10 cellular contexts compared by ENCODE assay signal in genomic region chr12:126936181-126936851, GRCh38.
DNase-seq lines count a peak whose midpoint lies in the region; ATAC-seq and TF ChIP-seq lines count a peak whose summit lies in the region.
"Had no signal": no experiment of that assay in that cellular context is flagged by ENCODE, and none has a peak within 500 bp of the region (broad histone marks: within the 10 kb centered on the region; RNA-seq: fewer than 3 reads in every experiment).

No MANE protein-coding gene starts in this region.

- no peak overlapping the region for H2AFZ ChIP-seq in Karpas-422 (ENCODE audit: low read length)

- no peaks in the 10 kb centered on the region for H3K9me2 ChIP-seq in Karpas-422 (replicated peaks; ENCODE audit: insufficient read depth, low read length)

- H3K9ac ChIP-seq in Karpas-422 (ENCODE audit: low read length): no peak overlapping the region

- H3K4me3 Mint-ChIP-seq in activated CD4-positive, alpha-beta T cell treated with anti-CD3 and anti-CD28 coated beads, Interleukin-2, amount 10 ng/mL, durations not matched to agents 7 days and 5 days: no peak overlapping the region

- H3K27me3 ChIP-seq in esophagus muscularis mucosa (no peaks in the 10 kb centered on the region), gastrocnemius medialis (no peaks in the 10 kb centered on the region), Karpas-422 (ENCODE audit: low read length) (no peaks in the 10 kb centered on the region)

- H3K36me3 Mint-ChIP-seq in activated CD4-positive, alpha-beta T cell treated with anti-CD3 and anti-CD28 coated beads, Interleukin-2, amount 10 ng/mL, durations not matched to agents 7 days and 5 days (ENCODE audit: low read depth): no peaks in the 10 kb centered on the region

- no peaks in the 10 kb centered on the region for H4K20me1 ChIP-seq in Karpas-422 (ENCODE audit: insufficient read depth, low read depth, low read length)

- intact Hi-C loops in esophagus muscularis mucosa (cut with DNase I) (no loop called here), gastrocnemius medialis (cut with DNase I; ENCODE audit: low total_unique reads) (no loop called here)

- POLR2A ChIA-PET in activated CD4-positive, alpha-beta T cell treated with anti-CD3 and anti-CD28 coated beads, Interleukin-2, amount 10 ng/mL, durations not matched to agents 7 days and 5 days (lab: Charles Lee): no interaction called here

- H3K4me3 ChIP-seq in NB4 (ENCODE audit: low read depth, low read length) (no peak overlapping the region), esophagus muscularis mucosa (no peak overlapping the region), gastrocnemius medialis (peak overlapping the region in 2 of 4 donors; percentile 6 to 24), Karpas-422 (ENCODE audit: low read length) (no peak overlapping the region)
- H3K4me3 ChIP-seq: mucosa of descending colon had no signal

- CTCF ChIA-PET in activated CD4-positive, alpha-beta T cell treated with anti-CD3 and anti-CD28 coated beads, Interleukin-2, amount 10 ng/mL, durations not matched to agents 7 days and 5 days (lab: Charles Lee): no interaction called here

- no peaks in the 10 kb centered on the region for H3K4me1 Mint-ChIP-seq in activated CD4-positive, alpha-beta T cell treated with anti-CD3 and anti-CD28 coated beads, Interleukin-2, amount 10 ng/mL, durations not matched to agents 7 days and 5 days

- no peak for TF ChIP-seq EP300 in esophagus muscularis mucosa (IDR thresholded peaks at IDR 0.05)

- H3K27ac ChIP-seq in esophagus muscularis mucosa (replicated peaks in 1 of 4): peak overlapping the region in 2 of 4 donors; percentile 40 to 53
- no peak overlapping the region for H3K27ac ChIP-seq in gastrocnemius medialis
- no peak overlapping the region for H3K27ac ChIP-seq in Karpas-422 (ENCODE audit: low read length)

- H3K36me3 ChIP-seq in esophagus muscularis mucosa (no peaks in the 10 kb centered on the region), gastrocnemius medialis (no peaks in the 10 kb centered on the region), Karpas-422 (ENCODE audit: insufficient read depth, low read length) (no peaks in the 10 kb centered on the region)

- H3K9me3 ChIP-seq in esophagus muscularis mucosa (no peaks in the 10 kb centered on the region), gastrocnemius medialis (no peaks in the 10 kb centered on the region), Karpas-422 (ENCODE audit: low read length) (no peaks in the 10 kb centered on the region)
- H3K9me3 ChIP-seq: mucosa of descending colon had no signal

- H3K4me1 ChIP-seq in esophagus muscularis mucosa: peaks cover 0 to 16% (median 10%) of the 10 kb centered on the region in 4 donors
- no peaks in the 10 kb centered on the region for H3K4me1 ChIP-seq in gastrocnemius medialis
- no peaks in the 10 kb centered on the region for H3K4me1 ChIP-seq in Karpas-422 (ENCODE audit: low read length)

- 49% methylated on average over 11 of the region's 11 CpGs for WGBS in esophagus muscularis mucosa

- TF ChIP-seq POLR2A in NB4 (IDR thresholded peaks at IDR 0.05; ENCODE audit: extremely low read depth, insufficient read length) (no peak), esophagus muscularis mucosa (IDR thresholded peaks at IDR 0.05; ENCODE audit: low read depth) (no peak), gastrocnemius medialis (IDR thresholded peaks at IDR 0.05) (no peak)

- in situ Hi-C loops in gastrocnemius medialis (cut with MboI; ENCODE audit: low sequenced_read_pairs in 4 of 4) (no loop called here), GM13977 (cut with MboI; ENCODE audit: low pct_unique_long_range_greater_than_20kb, low sequenced_read_pairs, unreplicated experiment) (no loop called here)

- no peak for TF ChIP-seq CTCF in NB4 (IDR thresholded peaks at IDR 0.05; ENCODE audit: low read depth, low read length)
- TF ChIP-seq CTCF in esophagus muscularis mucosa (IDR thresholded peaks at IDR 0.05): no peak
- no peak for TF ChIP-seq CTCF in gastrocnemius medialis (IDR thresholded peaks at IDR 0.05 in 4 of 5, conservative IDR thresholded peaks at IDR 0.05 in 1 of 5)
- no peak for TF ChIP-seq CTCF in GM13977 (IDR thresholded peaks at IDR 0.05; ENCODE audit: extremely low read depth, insufficient read depth, missing control alignments)

- no peaks in the 10 kb centered on the region for H3K79me2 ChIP-seq in Karpas-422 (ENCODE audit: low read length)

- H3K9me3 Mint-ChIP-seq in activated CD4-positive, alpha-beta T cell treated with anti-CD3 and anti-CD28 coated beads, Interleukin-2, amount 10 ng/mL, durations not matched to agents 7 days and 5 days: no peaks in the 10 kb centered on the region

- H3K27me3 Mint-ChIP-seq in activated CD4-positive, alpha-beta T cell treated with anti-CD3 and anti-CD28 coated beads, Interleukin-2, amount 10 ng/mL, durations not matched to agents 7 days and 5 days: no peaks in the 10 kb centered on the region

- DNase-seq in NB4 (ENCODE audit: low read depth) (peak; percentile 7), esophagus muscularis mucosa (ENCODE audit: extremely low spot score) (peak; percentile 89), gastrocnemius medialis (peak; percentile 1 to 26), GM13977 (ENCODE audit: low spot score) (no peak), GM19238 (ENCODE audit: insufficient read length, low spot score) (no peak), Karpas-422 (no peak)
- DNase-seq in activated CD4-positive, alpha-beta T cell treated with anti-CD3 and anti-CD28 coated beads, Interleukin-2, amount 10 ng/mL, durations not matched to agents 7 days and 5 days: no peak
- DNase-seq: mucosa of descending colon, NCI-H774 had no signal

- no peak overlapping the region for H3K4me2 ChIP-seq in Karpas-422 (ENCODE audit: low read depth, low read length, poor library complexity, severe bottlenecking)

- no peak overlapping the region for H3K27ac Mint-ChIP-seq in activated CD4-positive, alpha-beta T cell treated with anti-CD3 and anti-CD28 coated beads, Interleukin-2, amount 10 ng/mL, durations not matched to agents 7 days and 5 days

- ATAC-seq in GM19043 (IDR thresholded peaks at IDR 0.05; ENCODE audit: low read depth, unreplicated experiment) (peak; percentile 43), gastrocnemius medialis (peak; percentile 44 to 72)
- ATAC-seq: mucosa of descending colon had no signal

Comparison
In these comparisons a context has a peak if more than half of its experiments do, and no peak if none do; other contexts are left out.
1. DNase-seq: peak in NB4 (single experiment), esophagus muscularis mucosa (single experiment) and gastrocnemius medialis (2 of 2); none in activated CD4-positive, alpha-beta T cell treated with anti-CD3 and anti-CD28 coated beads, Interleukin-2, amount 10 ng/mL, durations not matched to agents 7 days and 5 days (single experiment), GM13977 (single experiment), GM19238 (single experiment) and Karpas-422 (single experiment).